1 cellular context compared by ENCODE assay signal in the genomic region with DNA sequence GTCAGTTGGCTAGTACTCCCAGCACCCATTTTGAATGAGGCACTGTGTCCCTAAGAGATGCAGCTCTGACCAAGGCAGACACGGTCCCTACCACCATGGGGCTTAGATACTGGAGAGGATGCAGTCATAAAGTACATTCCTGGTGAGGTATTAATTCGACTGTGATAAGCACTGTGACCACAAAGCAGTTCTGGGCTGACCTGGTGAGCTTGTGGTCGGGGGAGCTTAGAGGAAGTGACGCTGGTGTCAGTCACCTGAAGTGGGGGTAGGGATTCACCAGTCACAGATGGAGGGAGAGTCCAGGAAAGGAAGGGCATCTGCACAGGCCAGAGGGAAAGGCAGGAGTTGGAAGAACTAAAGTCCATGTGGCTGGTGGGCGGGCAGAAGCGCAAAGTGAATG.
A peak's percentile ranks its signal among the peaks of the same experiment; 100 is the strongest.
TF ChIP-seq lines count a peak whose summit lies in the region.

No MANE protein-coding gene starts in this region.

TF ChIP-seq in GM12878, 131 proteins besides CTCF, POLR2A, EP300 and RAD21:
- TF ChIP-seq, protein P1, sequence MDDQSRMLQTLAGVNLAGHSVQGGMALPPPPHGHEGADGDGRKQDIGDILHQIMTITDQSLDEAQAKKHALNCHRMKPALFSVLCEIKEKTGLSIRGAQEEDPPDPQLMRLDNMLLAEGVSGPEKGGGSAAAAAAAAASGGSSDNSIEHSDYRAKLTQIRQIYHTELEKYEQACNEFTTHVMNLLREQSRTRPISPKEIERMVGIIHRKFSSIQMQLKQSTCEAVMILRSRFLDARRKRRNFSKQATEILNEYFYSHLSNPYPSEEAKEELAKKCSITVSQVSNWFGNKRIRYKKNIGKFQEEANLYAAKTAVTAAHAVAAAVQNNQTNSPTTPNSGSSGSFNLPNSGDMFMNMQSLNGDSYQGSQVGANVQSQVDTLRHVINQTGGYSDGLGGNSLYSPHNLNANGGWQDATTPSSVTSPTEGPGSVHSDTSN (IDR thresholded peaks at IDR 0.05; ENCODE audit: insufficient replicate concordance, low read depth, low read length) = peak; percentile 72
- TF ChIP-seq CREB1 (IDR thresholded peaks at IDR 0.05; ENCODE audit: low read depth) (peak; percentile 77), IKZF2 (IDR thresholded peaks at IDR 0.05) (0 out of 4 replicates have a peak, but pooled peaks of 1 of the 2 experiments have one; percentile 9), BHLHE40 (IDR thresholded peaks at IDR 0.05; ENCODE audit: borderline replicate concordance in 1 of 2, low read depth in 2 of 2, low read length in 1 of 2) (peak in 1 of 2 experiments; percentile 42; a peak in 1 of 4 replicates), RAD51 (IDR thresholded peaks at IDR 0.05) (no peak), CREM (IDR thresholded peaks at IDR 0.05; ENCODE audit: low read depth) (peak; percentile 70), POU2F2 (IDR thresholded peaks at IDR 0.05; ENCODE audit: borderline replicate concordance, low read depth, low read length) (no peak), SPI1 (IDR thresholded peaks at IDR 0.05; ENCODE audit: borderline replicate concordance, insufficient read depth, low read depth, low read length) (peak; percentile 11; the same call in 1 of the 2 replicates), CBFB (IDR thresholded peaks at IDR 0.05; ENCODE audit: low read depth) (no peak), PAX5 (IDR thresholded peaks at IDR 0.05; ENCODE audit: borderline replicate concordance, low read depth, low read length) (peak; percentile 7; the same call in 1 of the 2 replicates), EED (IDR thresholded peaks at IDR 0.05; ENCODE audit: low read depth) (no peak), SP1 (IDR thresholded peaks at IDR 0.05; ENCODE audit: low read depth, low read length) (no peak), NR2F1 (conservative IDR thresholded peaks at IDR 0.05) (peak; percentile 56; the same call in 1 of the 2 replicates), NFIC (IDR thresholded peaks at IDR 0.05; ENCODE audit: low read depth, low read length) (0 out of 2 replicates have a peak, but pooled peaks have one; percentile 18), RUNX3 (IDR thresholded peaks at IDR 0.05; ENCODE audit: low read length) (peak; percentile 85)
- TF ChIP-seq, protein P2, sequence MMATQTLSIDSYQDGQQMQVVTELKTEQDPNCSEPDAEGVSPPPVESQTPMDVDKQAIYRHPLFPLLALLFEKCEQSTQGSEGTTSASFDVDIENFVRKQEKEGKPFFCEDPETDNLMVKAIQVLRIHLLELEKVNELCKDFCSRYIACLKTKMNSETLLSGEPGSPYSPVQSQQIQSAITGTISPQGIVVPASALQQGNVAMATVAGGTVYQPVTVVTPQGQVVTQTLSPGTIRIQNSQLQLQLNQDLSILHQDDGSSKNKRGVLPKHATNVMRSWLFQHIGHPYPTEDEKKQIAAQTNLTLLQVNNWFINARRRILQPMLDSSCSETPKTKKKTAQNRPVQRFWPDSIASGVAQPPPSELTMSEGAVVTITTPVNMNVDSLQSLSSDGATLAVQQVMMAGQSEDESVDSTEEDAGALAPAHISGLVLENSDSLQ (IDR thresholded peaks at IDR 0.05) = peak; percentile 91
- TF ChIP-seq, protein P3, sequence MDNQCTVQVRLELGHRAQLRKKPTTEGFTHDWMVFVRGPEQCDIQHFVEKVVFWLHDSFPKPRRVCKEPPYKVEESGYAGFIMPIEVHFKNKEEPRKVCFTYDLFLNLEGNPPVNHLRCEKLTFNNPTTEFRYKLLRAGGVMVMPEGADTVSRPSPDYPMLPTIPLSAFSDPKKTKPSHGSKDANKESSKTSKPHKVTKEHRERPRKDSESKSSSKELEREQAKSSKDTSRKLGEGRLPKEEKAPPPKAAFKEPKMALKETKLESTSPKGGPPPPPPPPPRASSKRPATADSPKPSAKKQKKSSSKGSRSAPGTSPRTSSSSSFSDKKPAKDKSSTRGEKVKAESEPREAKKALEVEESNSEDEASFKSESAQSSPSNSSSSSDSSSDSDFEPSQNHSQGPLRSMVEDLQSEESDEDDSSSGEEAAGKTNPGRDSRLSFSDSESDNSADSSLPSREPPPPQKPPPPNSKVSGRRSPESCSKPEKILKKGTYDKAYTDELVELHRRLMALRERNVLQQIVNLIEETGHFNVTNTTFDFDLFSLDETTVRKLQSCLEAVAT (IDR thresholded peaks at IDR 0.05) = 0 out of 2 replicates have a peak, but pooled peaks have one; percentile 16
